14 cellular contexts compared by ENCODE assay signal in genomic region chr2:143955416-143956075, GRCh38.
DNase-seq lines count a peak whose midpoint lies in the region; ATAC-seq and TF ChIP-seq lines count a peak whose summit lies in the region.
"Had no signal": no experiment of that assay in that cellular context is flagged by ENCODE, and none has a peak within 500 bp of the region (broad histone marks: within the 10 kb centered on the region; RNA-seq: fewer than 3 reads in every experiment).

No MANE protein-coding gene starts in this region.

- H2AK5ac ChIP-seq in mesenchymal stem cell (ENCODE audit: low read length, severe bottlenecking) = peak overlapping the region; percentile 91

- no peaks in the 10 kb centered on the region for H3K36me3 Mint-ChIP-seq in chondrocyte (ENCODE audit: low read depth)

- no peaks in the 10 kb centered on the region for H3K9me3 Mint-ChIP-seq in chondrocyte (ENCODE audit: low read depth)

- ATAC-seq in HG02798 (IDR thresholded peaks at IDR 0.05; ENCODE audit: poor library complexity, unreplicated experiment) (no peak), HG03520 (IDR thresholded peaks at IDR 0.05; ENCODE audit: unreplicated experiment) (no peak)
- ATAC-seq: activated CD4-positive, CD25-positive, alpha-beta regulatory T cell treated with anti-CD3 and anti-CD28 coated beads, Interleukin-2, amount 50 U/mL, for 24 hours; esophagus mucosa had no signal

- no peak overlapping the region for H2AFZ ChIP-seq in mesenchymal stem cell (ENCODE audit: low read depth, low read length)

- H3K4me3 ChIP-seq in mesenchymal stem cell (ENCODE audit: insufficient read depth in 1 of 2, low read depth in 1 of 2, low read length in 2 of 2) = no peak overlapping the region

- DNase-seq in DMS 273 treated with DMSO at 0.1 percent for 48 hours (lab: John Stamatoyannopoulos, UW) (peak; percentile 20), NCI-H446 (lab: John Stamatoyannopoulos, UW) (peak; percentile 57 to 71), chondrocyte (ENCODE audit: low spot score) (no peak), mesenchymal stem cell (peak; percentile 30), NCI-H2081 (lab: John Stamatoyannopoulos, UW) (no peak), NCI-H1930 (lab: John Stamatoyannopoulos, UW) (no peak)
- DNase-seq: activated T-cell treated with anti-CD3 and anti-CD28 coated beads, Interleukin-2, amount 50 U/mL, for 48 hours; aorta had no signal

- no peak overlapping the region for H4K8ac ChIP-seq in mesenchymal stem cell (ENCODE audit: low read length)

- H3K4me1 Mint-ChIP-seq in chondrocyte (ENCODE audit: low read depth) = peaks cover 35% of the 10 kb centered on the region
- H3K4me1 Mint-ChIP-seq: CD14-positive monocyte had no signal

- no peak for TF ChIP-seq CTCF in chondrocyte (IDR thresholded peaks at IDR 0.05)

- no peak overlapping the region for H2BK15ac ChIP-seq in mesenchymal stem cell (ENCODE audit: low read depth, poor library complexity, severe bottlenecking)

- no peak overlapping the region for H3K4ac ChIP-seq in mesenchymal stem cell (ENCODE audit: low read depth in 1 of 2, low read length in 2 of 2)

- H3K23ac ChIP-seq in mesenchymal stem cell (ENCODE audit: low read length in 2 of 2) = no peak overlapping the region

- WGBS in mesenchymal stem cell = 83% methylated on average over 1 of the region's 2 CpGs

- H3K9me3 ChIP-seq in mesenchymal stem cell (ENCODE audit: control insufficient read depth, low read length) = no peaks in the 10 kb centered on the region

- no peak overlapping the region for H4K91ac ChIP-seq in mesenchymal stem cell (ENCODE audit: low read length)

- peak overlapping the region; percentile 73 for H3K27ac ChIP-seq in mesenchymal stem cell (ENCODE audit: low read length, poor library complexity, severe bottlenecking)

- no peak overlapping the region for H2BK5ac ChIP-seq in mesenchymal stem cell (ENCODE audit: low read depth, low read length, poor library complexity, severe bottlenecking)

- peak overlapping the region; percentile 83 for H3K27ac Mint-ChIP-seq in chondrocyte (ENCODE audit: unreplicated experiment)
- H3K27ac Mint-ChIP-seq: CD14-positive monocyte had no signal

- no peaks in the 10 kb centered on the region for H3K79me1 ChIP-seq in mesenchymal stem cell (replicated peaks; ENCODE audit: low read length, poor library complexity, severe bottlenecking)

- H3K4me2 ChIP-seq in mesenchymal stem cell (ENCODE audit: low read length, poor library complexity, severe bottlenecking) = peak overlapping the region; percentile 11

- H3K4me1 ChIP-seq in mesenchymal stem cell (ENCODE audit: control insufficient read depth, insufficient read depth, low read depth, low read length) = peaks cover 2% of the 10 kb centered on the region

- H3K27me3 ChIP-seq in mesenchymal stem cell (ENCODE audit: control insufficient read depth in 1 of 2, insufficient read depth in 1 of 2, low read length in 2 of 2) = no peaks in the 10 kb centered on the region

- H3K18ac ChIP-seq in mesenchymal stem cell (ENCODE audit: low read depth in 1 of 2, low read length in 2 of 2) = no peak overlapping the region

- no peak overlapping the region for H2BK12ac ChIP-seq in mesenchymal stem cell (ENCODE audit: low read length in 2 of 2)

- H2BK120ac ChIP-seq in mesenchymal stem cell (ENCODE audit: low read depth, low read length) = no peak overlapping the region

- H3K4me3 Mint-ChIP-seq in chondrocyte (ENCODE audit: unreplicated experiment) = no peak overlapping the region
- H3K4me3 Mint-ChIP-seq: CD14-positive monocyte, neural crest cell had no signal

- no peak overlapping the region for H3K14ac ChIP-seq in mesenchymal stem cell (ENCODE audit: low read length in 2 of 2)

- no peak overlapping the region for H3K9ac ChIP-seq in mesenchymal stem cell (ENCODE audit: low read length)

- no peaks in the 10 kb centered on the region for H3K36me3 ChIP-seq in mesenchymal stem cell (ENCODE audit: control insufficient read depth in 1 of 2, insufficient read depth in 2 of 2, low read depth in 1 of 2, low read length in 2 of 2)

- H3K27me3 Mint-ChIP-seq in chondrocyte (ENCODE audit: low read depth) = no peaks in the 10 kb centered on the region

Comparison
In these comparisons a context has a peak if more than half of its experiments do, and no peak if none do; other contexts are left out.
1. DNase-seq: peak in DMS 273 treated with DMSO at 0.1 percent for 48 hours (single experiment), NCI-H446 (2 of 2) and mesenchymal stem cell (single experiment); none in chondrocyte (single experiment), NCI-H2081 (0 of 2) and NCI-H1930 (0 of 2).